ENCODE assay signal across 23 cellular contexts in the genomic region with DNA sequence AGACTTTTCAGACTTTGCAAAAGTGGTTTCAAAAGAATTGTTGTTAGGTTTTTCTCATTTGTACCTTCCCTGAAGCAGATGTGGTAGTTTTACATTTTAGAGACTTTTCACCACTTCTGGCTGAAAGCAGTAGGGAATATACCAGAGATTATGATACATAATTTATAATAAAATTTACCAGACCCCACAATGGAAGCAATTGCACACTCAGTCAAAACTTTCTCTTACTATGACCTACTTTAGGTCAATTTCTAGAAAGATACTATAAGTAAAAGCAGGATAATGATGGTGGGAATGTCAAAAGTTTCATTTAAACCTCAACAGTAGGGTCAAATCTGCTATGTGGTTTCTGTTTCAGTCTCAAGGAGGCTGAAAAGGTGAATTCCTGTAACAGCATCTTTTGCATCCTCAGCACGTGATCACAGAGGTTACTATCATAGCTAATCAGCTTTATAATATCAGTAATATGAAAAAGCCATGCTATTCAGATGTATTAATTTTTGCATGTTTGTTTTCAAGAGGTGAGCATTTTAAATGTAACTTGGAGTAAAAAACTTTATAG. TPM values are rescaled to one million over a fixed set of nuclear protein-coding genes. Genes with fewer than 3 reads are reported as not detected.
DNase-seq lines count a peak whose midpoint lies in the region; ATAC-seq and TF ChIP-seq lines count a peak whose summit lies in the region.
"Had no signal": no experiment of that assay in that cellular context is flagged by ENCODE, and none has a peak within 500 bp of the region (broad histone marks: within the 10 kb centered on the region; RNA-seq: fewer than 3 reads in every experiment).

No MANE protein-coding gene starts in this region.

- no peak for DNase-seq in UCSD-AML1 (lab: John Stamatoyannopoulos, UW; ENCODE audit: unreplicated experiment)
- no peak for DNase-seq in Caco-2
- DNase-seq in activated CD8-positive, alpha-beta memory T cell treated with anti-CD3 and anti-CD28 coated beads for 24 hours, result no peak
- DNase-seq: activated CD4-positive, CD25-positive, alpha-beta regulatory T cell treated with anti-CD3 and anti-CD28 coated beads, Interleukin-2, amount 50 U/mL, for 72 hours; activated CD8-positive, alpha-beta memory T cell treated with anti-CD3 and anti-CD28 coated beads, Interleukin-2, amount 10 ng/mL, durations not matched to agents 7 days and 5 days; activated effector memory CD4-positive, alpha-beta T cell treated with Interleukin-2 at 50 U/mL for 16 hours; amniotic stem cell; CD4-positive, alpha-beta T cell; central memory CD4-positive, alpha-beta T cell; DND-41; effector CD4-positive, alpha-beta T cell; immature natural killer cell; NCI-H1092; nucleus accumbens; Peyer's patch; right cardiac atrium; uterus had no signal

- TF ChIP-seq POLR2A in GM18505 (IDR thresholded peaks at IDR 0.05; ENCODE audit: borderline replicate concordance, extremely low read depth, insufficient read depth, insufficient read length), result no peak

- intact Hi-C loops in Caco-2 (cut with micrococcal nuclease; ENCODE audit: unreplicated experiment), result no loop called here

- TF ChIP-seq CTCF in Caco-2 (IDR thresholded peaks at IDR 0.05; ENCODE audit: insufficient read depth in 1 of 2, low read depth in 1 of 2, low read length in 1 of 2, severe bottlenecking in 1 of 2, unreplicated experiment in 1 of 2), result no peak

- H3K4me3 Mint-ChIP-seq in Caco-2 (ENCODE audit: unreplicated experiment), result no peak overlapping the region
- H3K4me3 Mint-ChIP-seq: activated CD8-positive, alpha-beta memory T cell treated with anti-CD3 and anti-CD28 coated beads, Interleukin-2, amount 10 ng/mL, durations not matched to agents 7 days and 5 days; CD4-positive, alpha-beta T cell; IgD-negative memory B cell; immature natural killer cell had no signal

- BruUV-seq in Caco-2 (replicated peaks; lab: Mats Ljungman, UMichigan), result no TSS peak

- peaks cover 11% of the 10 kb centered on the region for H3K4me1 ChIP-seq in Caco-2
- H3K4me1 ChIP-seq: Peyer's patch, uterus had no signal

- ATAC-seq in GM18505 (IDR thresholded peaks at IDR 0.05; ENCODE audit: unreplicated experiment) (peak; percentile 74), GM21367 (IDR thresholded peaks at IDR 0.05; ENCODE audit: unreplicated experiment) (peak; percentile 76), HG02852 (IDR thresholded peaks at IDR 0.05; ENCODE audit: unreplicated experiment) (peak; percentile 85), HG03469 (IDR thresholded peaks at IDR 0.05; ENCODE audit: unreplicated experiment) (peak; percentile 74), GM21717 (IDR thresholded peaks at IDR 0.05; ENCODE audit: unreplicated experiment) (no peak)
- ATAC-seq: activated CD8-positive, alpha-beta memory T cell treated with anti-CD3 and anti-CD28 coated beads, Interleukin-2, amount 10 ng/mL, durations not matched to agents 7 days and 5 days; right cardiac atrium had no signal

- no peaks in the 10 kb centered on the region for H3K27me3 Mint-ChIP-seq in Caco-2 (ENCODE audit: insufficient read depth, unreplicated experiment)
- H3K27me3 Mint-ChIP-seq: activated CD8-positive, alpha-beta memory T cell treated with anti-CD3 and anti-CD28 coated beads, Interleukin-2, amount 10 ng/mL, durations not matched to agents 7 days and 5 days; CD4-positive, alpha-beta T cell; IgD-negative memory B cell had no signal

- H3K4me1 Mint-ChIP-seq in Caco-2 (ENCODE audit: low read depth, unreplicated experiment), result no peaks in the 10 kb centered on the region
- H3K4me1 Mint-ChIP-seq: immature natural killer cell had no signal

- no peaks in the 10 kb centered on the region for H3K9me3 Mint-ChIP-seq in Caco-2 (ENCODE audit: unreplicated experiment)
- H3K9me3 Mint-ChIP-seq: CD4-positive, alpha-beta T cell; IgD-negative memory B cell had no signal

- H3K36me3 ChIP-seq in Caco-2 (ENCODE audit: control insufficient read depth, insufficient read depth, low read length), result no peaks in the 10 kb centered on the region
- H3K36me3 ChIP-seq: uterus had no signal

- no peaks in the 10 kb centered on the region for H3K9me3 ChIP-seq in Caco-2
- H3K9me3 ChIP-seq: Peyer's patch, uterus had no signal

- H3K4me3 ChIP-seq in Caco-2 (ENCODE audit: low read depth, low read length), result no peak overlapping the region
- H3K4me3 ChIP-seq: Peyer's patch, uterus had no signal

- H3K36me3 Mint-ChIP-seq in Caco-2 (ENCODE audit: insufficient read depth, unreplicated experiment), result peaks cover 6% of the 10 kb centered on the region

- no peak overlapping the region for H3K27ac Mint-ChIP-seq in Caco-2 (ENCODE audit: unreplicated experiment)
- H3K27ac Mint-ChIP-seq: activated CD8-positive, alpha-beta memory T cell treated with anti-CD3 and anti-CD28 coated beads, Interleukin-2, amount 10 ng/mL, durations not matched to agents 7 days and 5 days; CD4-positive, alpha-beta T cell; IgD-negative memory B cell; immature natural killer cell had no signal

- POLR2A ChIA-PET in Caco-2 (lab: Charles Lee), result no interaction called here

- H3K27me3 ChIP-seq in Caco-2 (replicated peaks; ENCODE audit: control insufficient read depth, insufficient read depth, low read length), result no peaks in the 10 kb centered on the region
- H3K27me3 ChIP-seq: Peyer's patch, uterus had no signal

- CTCF ChIA-PET in Caco-2 (lab: Charles Lee), result no interaction called here

RNA-seq across cellular contexts. Expression of a gene that starts 26.9 kb away (rescaled TPM):
- 38.5 and 39.9 TPM in 2 replicates for total RNA-seq in Caco-2 (2022)
